In the genomic region with DNA sequence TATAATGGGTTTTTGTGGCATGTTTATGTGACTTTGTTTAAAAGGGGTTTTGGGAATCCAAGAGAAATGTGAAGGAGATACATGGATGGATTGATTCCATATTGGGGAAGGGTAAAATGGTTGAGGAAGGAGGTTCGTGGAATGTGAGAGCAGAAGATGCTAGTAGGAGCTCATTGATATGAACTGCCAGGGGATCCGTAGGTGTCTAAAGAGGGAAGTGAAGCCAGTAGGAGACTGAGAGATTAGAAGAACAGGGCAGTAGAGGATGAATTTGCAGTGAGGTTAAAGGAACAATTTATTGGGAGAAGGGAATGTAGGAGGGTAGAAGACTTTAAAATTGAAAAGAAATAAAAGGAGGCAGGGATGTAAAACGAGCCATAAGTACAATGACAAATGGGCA, we compare ENCODE assay signal across 1 cellular context.
TF ChIP-seq lines count a peak whose summit lies in the region.

No MANE protein-coding gene starts in this region.

TF ChIP-seq in K562, 482 proteins besides CTCF, POLR2A, EP300 and RAD21 (continued from another document):
- TF ChIP-seq, protein P1, sequence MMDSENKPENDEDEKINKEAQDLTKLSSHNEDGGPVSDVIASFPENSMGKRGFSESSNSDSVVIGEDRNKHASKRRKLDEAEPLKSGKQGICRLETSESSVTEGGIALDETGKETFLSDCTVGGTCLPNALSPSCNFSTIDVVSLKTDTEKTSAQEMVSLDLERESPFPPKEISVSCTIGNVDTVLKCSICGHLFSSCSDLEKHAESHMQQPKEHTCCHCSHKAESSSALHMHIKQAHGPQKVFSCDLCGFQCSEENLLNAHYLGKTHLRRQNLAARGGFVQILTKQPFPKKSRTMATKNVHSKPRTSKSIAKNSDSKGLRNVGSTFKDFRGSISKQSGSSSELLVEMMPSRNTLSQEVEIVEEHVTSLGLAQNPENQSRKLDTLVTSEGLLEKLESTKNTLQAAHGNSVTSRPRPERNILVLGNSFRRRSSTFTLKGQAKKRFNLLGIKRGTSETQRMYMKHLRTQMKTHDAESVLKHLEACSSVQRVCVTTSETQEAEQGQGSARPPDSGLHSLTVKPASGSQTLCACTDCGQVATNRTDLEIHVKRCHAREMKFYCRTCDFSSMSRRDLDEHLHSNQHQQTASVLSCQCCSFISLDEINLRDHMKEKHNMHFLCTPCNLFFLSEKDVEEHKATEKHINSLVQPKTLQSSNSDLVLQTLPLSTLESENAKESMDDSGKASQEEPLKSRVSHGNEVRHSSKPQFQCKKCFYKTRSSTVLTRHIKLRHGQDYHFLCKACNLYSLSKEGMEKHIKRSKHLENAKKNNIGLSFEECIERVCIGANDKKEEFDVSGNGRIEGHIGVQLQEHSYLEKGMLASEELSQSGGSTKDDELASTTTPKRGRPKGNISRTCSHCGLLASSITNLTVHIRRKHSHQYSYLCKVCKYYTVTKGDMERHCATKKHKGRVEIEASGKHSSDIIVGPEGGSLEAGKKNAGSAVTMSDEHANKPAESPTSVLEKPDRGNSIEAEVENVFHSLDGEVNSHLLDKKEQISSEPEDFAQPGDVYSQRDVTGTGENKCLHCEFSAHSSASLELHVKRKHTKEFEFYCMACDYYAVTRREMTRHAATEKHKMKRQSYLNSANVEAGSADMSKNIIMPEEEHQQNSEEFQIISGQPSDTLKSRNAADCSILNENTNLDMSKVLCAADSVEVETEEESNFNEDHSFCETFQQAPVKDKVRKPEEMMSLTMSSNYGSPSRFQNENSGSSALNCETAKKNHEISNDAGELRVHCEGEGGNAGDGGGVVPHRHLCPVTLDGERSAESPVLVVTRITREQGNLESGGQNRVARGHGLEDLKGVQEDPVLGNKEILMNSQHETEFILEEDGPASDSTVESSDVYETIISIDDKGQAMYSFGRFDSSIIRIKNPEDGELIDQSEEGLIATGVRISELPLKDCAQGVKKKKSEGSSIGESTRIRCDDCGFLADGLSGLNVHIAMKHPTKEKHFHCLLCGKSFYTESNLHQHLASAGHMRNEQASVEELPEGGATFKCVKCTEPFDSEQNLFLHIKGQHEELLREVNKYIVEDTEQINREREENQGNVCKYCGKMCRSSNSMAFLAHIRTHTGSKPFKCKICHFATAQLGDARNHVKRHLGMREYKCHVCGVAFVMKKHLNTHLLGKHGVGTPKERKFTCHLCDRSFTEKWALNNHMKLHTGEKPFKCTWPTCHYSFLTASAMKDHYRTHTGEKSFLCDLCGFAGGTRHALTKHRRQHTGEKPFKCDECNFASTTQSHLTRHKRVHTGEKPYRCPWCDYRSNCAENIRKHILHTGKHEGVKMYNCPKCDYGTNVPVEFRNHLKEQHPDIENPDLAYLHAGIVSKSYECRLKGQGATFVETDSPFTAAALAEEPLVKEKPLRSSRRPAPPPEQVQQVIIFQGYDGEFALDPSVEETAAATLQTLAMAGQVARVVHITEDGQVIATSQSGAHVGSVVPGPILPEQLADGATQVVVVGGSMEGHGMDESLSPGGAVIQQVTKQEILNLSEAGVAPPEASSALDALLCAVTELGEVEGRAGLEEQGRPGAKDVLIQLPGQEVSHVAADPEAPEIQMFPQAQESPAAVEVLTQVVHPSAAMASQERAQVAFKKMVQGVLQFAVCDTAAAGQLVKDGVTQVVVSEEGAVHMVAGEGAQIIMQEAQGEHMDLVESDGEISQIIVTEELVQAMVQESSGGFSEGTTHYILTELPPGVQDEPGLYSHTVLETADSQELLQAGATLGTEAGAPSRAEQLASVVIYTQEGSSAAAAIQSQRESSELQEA (IDR thresholded peaks at IDR 0.05; ENCODE audit: low read depth), result peak; percentile 29; the same call in 1 of the 2 replicates
- TF ChIP-seq SAFB2 (IDR thresholded peaks at IDR 0.05; ENCODE audit: borderline replicate concordance, low read depth, low read length, severe bottlenecking), result no peak
- no peak for TF ChIP-seq CEBPB (tag; IDR thresholded peaks at IDR 0.05)
